ENCODE assay signal across 28 cellular contexts in the genomic region with DNA sequence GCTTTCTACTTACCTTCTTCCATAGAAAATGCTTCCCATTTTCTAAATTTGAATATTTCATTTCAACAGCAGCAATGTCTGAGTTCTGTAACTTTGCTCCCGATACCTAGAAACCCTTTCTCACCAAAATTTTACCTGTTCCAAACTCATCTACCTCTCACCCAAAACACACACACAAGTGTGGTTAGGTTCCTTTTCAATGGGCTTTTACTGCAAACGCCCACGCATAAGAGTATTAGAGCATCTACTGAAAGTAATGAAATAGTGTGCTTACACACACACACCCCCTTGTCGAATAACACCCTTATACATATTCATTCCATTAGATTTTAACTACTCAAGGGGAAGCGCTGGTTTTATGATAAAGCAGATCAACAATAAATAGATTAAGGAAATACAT.
"Had no signal": no experiment of that assay in that cellular context is flagged by ENCODE, and none has a peak within 500 bp of the region (broad histone marks: within the 10 kb centered on the region; RNA-seq: fewer than 3 reads in every experiment).

No MANE protein-coding gene starts in this region.

- H3K4me3 ChIP-seq: colonic mucosa, coronary artery, dorsolateral prefrontal cortex, esophagus muscularis mucosa, esophagus squamous epithelium, gastrocnemius medialis, gastroesophageal sphincter, heart left ventricle, heart right ventricle had no signal

- H3K4me1 ChIP-seq: colonic mucosa, esophagus muscularis mucosa, esophagus squamous epithelium, foreskin keratinocyte, gastrocnemius medialis, gastroesophageal sphincter, heart left ventricle, heart right ventricle had no signal

- H3K36me3 ChIP-seq: colonic mucosa, esophagus muscularis mucosa, esophagus squamous epithelium, gastrocnemius medialis, gastroesophageal sphincter, heart left ventricle, heart right ventricle had no signal

- H3K27me3 ChIP-seq: colonic mucosa, esophagus muscularis mucosa, esophagus squamous epithelium, foreskin keratinocyte, gastrocnemius medialis, gastroesophageal sphincter, heart left ventricle, heart right ventricle had no signal

- H3K27ac ChIP-seq: colonic mucosa, coronary artery, dorsolateral prefrontal cortex, epithelial cell of prostate, esophagus muscularis mucosa, esophagus squamous epithelium, foreskin keratinocyte, gastrocnemius medialis, gastroesophageal sphincter, heart left ventricle, heart right ventricle had no signal

- FAIRE-seq: colon, endometrium, endothelial cell of umbilical vein, frontal cortex had no signal

- ATAC-seq: effector memory CD8-positive, alpha-beta T cell; esophagus mucosa; foreskin keratinocyte; gastrocnemius medialis; gastroesophageal sphincter; heart left ventricle; heart right ventricle had no signal

- DNase-seq: colonic mucosa; cortex of kidney; dermis blood vessel endothelial cell; dorsolateral prefrontal cortex; effector CD4-positive, alpha-beta T cell; effector CD8-positive, alpha-beta T cell; effector memory CD4-positive, alpha-beta T cell; effector memory CD8-positive, alpha-beta T cell; endodermal cell; erythroblast; esophagus squamous epithelium; foreskin fibroblast; foreskin keratinocyte; foreskin melanocyte; gastrocnemius medialis; glutamatergic neuron; head of caudate nucleus; heart left ventricle; heart right ventricle had no signal

- H3K9me3 ChIP-seq: colonic mucosa, esophagus muscularis mucosa, esophagus squamous epithelium, gastrocnemius medialis, gastroesophageal sphincter, heart left ventricle, heart right ventricle had no signal
